In the genomic region with DNA sequence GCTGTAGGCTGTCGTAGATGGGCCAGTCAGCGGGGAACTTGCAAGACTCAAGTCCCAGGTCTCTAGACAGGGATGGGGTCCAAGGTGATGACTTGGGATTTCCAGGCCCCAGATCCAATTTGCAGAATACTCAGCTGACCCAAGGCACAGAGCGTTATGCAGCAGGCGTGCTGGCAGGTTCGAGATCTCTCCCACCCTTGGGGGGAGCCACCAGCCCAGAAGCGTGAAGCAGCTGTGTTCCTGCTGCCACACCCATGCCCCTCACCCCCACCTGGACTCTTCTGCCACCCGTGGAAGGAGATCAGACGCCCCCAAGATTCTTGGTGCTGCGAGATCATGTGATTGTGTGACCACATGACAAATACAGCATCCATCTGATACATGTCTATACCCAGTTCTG, we compare ENCODE assay signal across 27 cellular contexts.
"Had no signal": no experiment of that assay in that cellular context is flagged by ENCODE, and none has a peak within 500 bp of the region (broad histone marks: within the 10 kb centered on the region; RNA-seq: fewer than 3 reads in every experiment).

No MANE protein-coding gene starts in this region.

- H3K27me3 Mint-ChIP-seq: stimulated activated naive CD8-positive, alpha-beta T cell treated with anti-CD3 and anti-CD28 coated beads, Interleukin-15, Interleukin-2, amounts not matched to agents 100 ng/mL and 50 ng/mL, for 24 hours had no signal

- H3K4me1 ChIP-seq: left lung, lower lobe of right lung, parathyroid adenoma, psoas muscle, right lobe of liver, suprapubic skin, tibial artery, uterus had no signal

- H3K36me3 Mint-ChIP-seq: naive thymus-derived CD8-positive, alpha-beta T cell; stimulated activated effector memory CD8-positive, alpha-beta T cell treated with anti-CD3 and anti-CD28 coated beads, Interleukin-12 subunit alpha, Interleukin-12 subunit beta, amount 100 ng/mL, for 72 hours had no signal

- H3K79me2 ChIP-seq: parathyroid adenoma had no signal

- H3K9me3 Mint-ChIP-seq: immature natural killer cell; stimulated activated effector memory CD8-positive, alpha-beta T cell treated with anti-CD3 and anti-CD28 coated beads, Interleukin-12 subunit alpha, Interleukin-12 subunit beta, amount 100 ng/mL, for 72 hours; stimulated activated naive CD8-positive, alpha-beta T cell treated with anti-CD3 and anti-CD28 coated beads, Interleukin-15, Interleukin-2, amounts not matched to agents 100 ng/mL and 50 ng/mL, for 24 hours had no signal

- H2AFZ ChIP-seq: parathyroid adenoma had no signal

- H3K27ac Mint-ChIP-seq: immature natural killer cell; naive thymus-derived CD8-positive, alpha-beta T cell; nephron; stimulated activated effector memory CD8-positive, alpha-beta T cell treated with anti-CD3 and anti-CD28 coated beads, Interleukin-12 subunit alpha, Interleukin-12 subunit beta, amount 100 ng/mL, for 72 hours; stimulated activated naive CD8-positive, alpha-beta T cell treated with anti-CD3 and anti-CD28 coated beads, Interleukin-15, Interleukin-2, amounts not matched to agents 100 ng/mL and 50 ng/mL, for 24 hours had no signal

- H3K27ac ChIP-seq: left lung, lower lobe of right lung, neutrophil, parathyroid adenoma, psoas muscle, right lobe of liver, skin epidermis, suprapubic skin, thoracic aorta, tibial artery, uterus had no signal

- H3K27me3 ChIP-seq: right lobe of liver, uterus had no signal

- H3K4me1 Mint-ChIP-seq: immature natural killer cell; nephron; neural crest cell; stimulated activated effector memory CD8-positive, alpha-beta T cell treated with anti-CD3 and anti-CD28 coated beads, Interleukin-12 subunit alpha, Interleukin-12 subunit beta, amount 100 ng/mL, for 72 hours had no signal

- H3K9ac ChIP-seq: parathyroid adenoma had no signal

- H3K4me3 Mint-ChIP-seq: immature natural killer cell; naive thymus-derived CD8-positive, alpha-beta T cell; nephron; neural crest cell; stimulated activated effector memory CD8-positive, alpha-beta T cell treated with anti-CD3 and anti-CD28 coated beads, Interleukin-12 subunit alpha, Interleukin-12 subunit beta, amount 100 ng/mL, for 72 hours; stimulated activated naive CD8-positive, alpha-beta T cell treated with anti-CD3 and anti-CD28 coated beads, Interleukin-15, Interleukin-2, amounts not matched to agents 100 ng/mL and 50 ng/mL, for 24 hours had no signal

- H3K4me3 ChIP-seq: left lung, lower lobe of right lung, psoas muscle, right lobe of liver, skin epidermis, suprapubic skin, thoracic aorta, tibial artery, uterus had no signal

- ATAC-seq: left colon; left lung; lower lobe of right lung; naive thymus-derived CD8-positive, alpha-beta T cell; psoas muscle; right lobe of liver; stimulated activated effector memory CD8-positive, alpha-beta T cell treated with anti-CD3 and anti-CD28 coated beads, Interleukin-12 subunit alpha, Interleukin-12 subunit beta, amount 100 ng/mL, for 72 hours had no signal

- DNase-seq: hypothalamus; immature natural killer cell; left colon; left lung; lower lobe of right lung; mammary epithelial cell; mesenchymal stem cell; naive thymus-derived CD8-positive, alpha-beta T cell; occipital lobe; psoas muscle; right lobe of liver; stimulated activated CD4-positive, alpha-beta T cell treated with anti-CD3 and anti-CD28 coated beads, Interleukin-12 subunit alpha, Interleukin-12 subunit beta, amount 100 ng/mL, for 4 hours; stimulated activated CD4-positive, alpha-beta T cell treated with anti-CD3 and anti-CD28 coated beads, Interleukin-15, amount 100 ng/mL, for 24 hours; stimulated activated CD4-positive, alpha-beta T cell treated with anti-CD3 and anti-CD28 coated beads, Interleukin-4, amount 100 ng/mL, for 24 hours; stimulated activated naive CD4-positive, alpha-beta T cell; trophoblast cell; uterus had no signal

- H3K9me3 ChIP-seq: left lung, lower lobe of right lung, neutrophil, psoas muscle, right lobe of liver, suprapubic skin, thoracic aorta, tibial artery, uterus had no signal
